ENCODE assay signal across 12 cellular contexts in the genomic region with DNA sequence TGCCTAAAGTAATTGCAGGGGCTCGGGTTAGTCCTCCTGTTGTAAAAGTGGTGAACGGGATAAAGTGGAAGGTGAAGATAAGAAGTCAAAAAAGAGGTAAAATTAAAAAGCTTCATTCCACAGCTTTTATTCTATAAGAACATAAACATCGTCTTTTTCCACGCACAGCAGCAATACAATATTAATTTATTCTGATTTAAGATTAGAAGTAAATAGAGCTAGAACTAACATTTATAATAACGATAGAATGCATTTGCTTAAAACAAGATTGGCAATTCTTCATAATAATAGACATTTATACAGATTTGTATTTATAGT. TPM values are rescaled to one million over a fixed set of nuclear protein-coding genes. Genes with fewer than 3 reads are reported as not detected.
A peak's percentile ranks its signal among the peaks of the same experiment; 100 is the strongest.
DNase-seq lines count a peak whose midpoint lies in the region; ATAC-seq and TF ChIP-seq lines count a peak whose summit lies in the region.
"Had no signal": no experiment of that assay in that cellular context is flagged by ENCODE, and none has a peak within 500 bp of the region (broad histone marks: within the 10 kb centered on the region; RNA-seq: fewer than 3 reads in every experiment).

No MANE protein-coding gene starts in this region.

- H3K27me3 ChIP-seq in RWPE2 (ENCODE audit: insufficient read depth, poor library complexity, severe bottlenecking) (no peaks in the 10 kb centered on the region), kidney epithelial cell (ENCODE audit: control insufficient read depth, insufficient read depth, low read length) (no peaks in the 10 kb centered on the region)

- no peaks in the 10 kb centered on the region for H3K9me3 ChIP-seq in RWPE2 (ENCODE audit: severe bottlenecking)
- H3K9me3 ChIP-seq: testis had no signal

- H3K27ac Mint-ChIP-seq in stimulated activated naive B cell treated with anti-CD40 and anti-IgM and Interleukin-4, amounts not matched to agents 10 μg/mL and 1 μg/mL and 100 μg/mL, for 72 hours: peak overlapping the region; percentile 62
- H3K27ac Mint-ChIP-seq in osteocyte (ENCODE audit: unreplicated experiment): no peak overlapping the region

- H3K4me3 Mint-ChIP-seq in stimulated activated naive B cell treated with anti-CD40 and anti-IgM and Interleukin-4, amounts not matched to agents 10 μg/mL and 1 μg/mL and 100 μg/mL, for 72 hours: no peak overlapping the region
- no peak overlapping the region for H3K4me3 Mint-ChIP-seq in osteocyte (ENCODE audit: unreplicated experiment)

- peaks cover 51 to 76% of the 10 kb centered on the region in 2 donors for H3K27me3 Mint-ChIP-seq in stimulated activated naive B cell treated with anti-CD40 and anti-IgM and Interleukin-4, amounts not matched to agents 10 μg/mL and 1 μg/mL and 100 μg/mL, for 72 hours
- H3K27me3 Mint-ChIP-seq in osteocyte (ENCODE audit: unreplicated experiment): peaks cover 76% of the 10 kb centered on the region

- H3K4me1 ChIP-seq in RWPE2 (ENCODE audit: insufficient read depth, poor library complexity, severe bottlenecking): peaks cover 13% of the 10 kb centered on the region

- peaks cover 5 to 15% of the 10 kb centered on the region in 2 donors for H3K36me3 Mint-ChIP-seq in stimulated activated naive B cell treated with anti-CD40 and anti-IgM and Interleukin-4, amounts not matched to agents 10 μg/mL and 1 μg/mL and 100 μg/mL, for 72 hours
- H3K36me3 Mint-ChIP-seq in osteocyte (ENCODE audit: unreplicated experiment): peaks cover 2% of the 10 kb centered on the region

- H3K4me3 ChIP-seq in RWPE2 (ENCODE audit: severe bottlenecking) (peak overlapping the region; percentile 54), kidney epithelial cell (ENCODE audit: low read depth, low read length) (peak overlapping the region; percentile 72)
- H3K4me3 ChIP-seq: lung, testis had no signal

- no peak for TF ChIP-seq CTCF in RWPE2 (IDR thresholded peaks at IDR 0.05; ENCODE audit: poor library complexity, severe bottlenecking)
- TF ChIP-seq CTCF in kidney epithelial cell (IDR thresholded peaks at IDR 0.05; ENCODE audit: insufficient read depth, low read length, poor library complexity, severe bottlenecking): no peak
- TF ChIP-seq CTCF in osteocyte (IDR thresholded peaks at IDR 0.05): no peak

- H3K36me3 ChIP-seq in RWPE2 (ENCODE audit: low read depth): peaks cover 6% of the 10 kb centered on the region; the same call in 1 of the 2 replicates
- H3K36me3 ChIP-seq in kidney epithelial cell (ENCODE audit: control insufficient read depth, insufficient read depth, low read length): peaks cover 2% of the 10 kb centered on the region

- H3K4me1 Mint-ChIP-seq in stimulated activated naive B cell treated with anti-CD40 and anti-IgM and Interleukin-4, amounts not matched to agents 10 μg/mL and 1 μg/mL and 100 μg/mL, for 72 hours: peaks cover 23 to 35% of the 10 kb centered on the region in 2 donors
- H3K4me1 Mint-ChIP-seq in osteocyte (ENCODE audit: unreplicated experiment): peaks cover 15% of the 10 kb centered on the region

- DNase-seq in DMS153 treated with DMSO at 0.1 percent for 48 hours (lab: John Stamatoyannopoulos, UW; ENCODE audit: unreplicated experiment) (peak; percentile 77), DMS153 (lab: John Stamatoyannopoulos, UW) (no peak), RWPE2 (ENCODE audit: low spot score) (no peak), kidney epithelial cell (ENCODE audit: low read depth) (no peak), kidney tubule cell (ENCODE audit: low spot score) (no peak), osteocyte (ENCODE audit: extremely low spot score, unreplicated experiment) (no peak)
- no peak for DNase-seq in stimulated activated naive B cell treated with anti-CD40 and anti-IgM and Interleukin-4, amounts not matched to agents 10 μg/mL and 1 μg/mL and 100 μg/mL, for 72 hours
- DNase-seq in activated effector memory CD4-positive, alpha-beta T cell treated with anti-CD3 and anti-CD28 coated beads, Interleukin-2, amount 50 U/mL, for 16 hours: no peak
- DNase-seq: anterior cingulate cortex; effector CD4-positive, alpha-beta T cell; testis had no signal

- peak overlapping the region; percentile 93 for H3K27ac ChIP-seq in RWPE2 (ENCODE audit: poor library complexity, severe bottlenecking)
- H3K27ac ChIP-seq: testis had no signal

- ATAC-seq in RWPE2 (ENCODE audit: low read depth): no peak
- no peak for ATAC-seq in stimulated activated naive B cell treated with anti-CD40 and anti-IgM and Interleukin-4, amounts not matched to agents 10 μg/mL and 1 μg/mL and 100 μg/mL, for 72 hours (replicated peaks)

- peaks cover 0 to 4% of the 10 kb centered on the region in 2 donors for H3K9me3 Mint-ChIP-seq in stimulated activated naive B cell treated with anti-CD40 and anti-IgM and Interleukin-4, amounts not matched to agents 10 μg/mL and 1 μg/mL and 100 μg/mL, for 72 hours
- H3K9me3 Mint-ChIP-seq in osteocyte (ENCODE audit: unreplicated experiment): no peaks in the 10 kb centered on the region

RNA-seq across cellular contexts. Expression of gene HOXA10, which starts 3.7 kb away (rescaled TPM):
- total RNA-seq in kidney epithelial cell: 29.1 and 30.9 TPM in 2 replicates
- total RNA-seq in osteocyte: not detected in 2 replicates

RNA-seq across cellular contexts. Expression of gene HOXA9, which starts 5.1 kb away (rescaled TPM):
- total RNA-seq in kidney epithelial cell: 46.5 and 53.7 TPM in 2 replicates
- not detected in 2 replicates for total RNA-seq in osteocyte

RNA-seq across cellular contexts. Expression of gene HOXA7, which starts 14.0 kb away (rescaled TPM):
- 28.8 and 34.2 TPM in 2 replicates for total RNA-seq in kidney epithelial cell
- not detected in 2 replicates for total RNA-seq in osteocyte

RNA-seq across cellular contexts. Expression of gene HOXA11, which starts 14.6 kb away (rescaled TPM):
- total RNA-seq in kidney epithelial cell: 11.4 and 17.3 TPM in 2 replicates
- total RNA-seq in osteocyte: not detected in 2 replicates
- total RNA-seq: lung had no signal

RNA-seq across cellular contexts. Expression of gene HOXA3, which starts 18.1 kb away (rescaled TPM):
- total RNA-seq in kidney epithelial cell: 17.3 and 26.4 TPM in 2 replicates
- not detected in 2 replicates for total RNA-seq in osteocyte

Comparison
In these comparisons a context has a peak if more than half of its experiments do, and no peak if none do; other contexts are left out.
1. RNA of gene HOXA10, which starts 3.7 kb away (total RNA-seq): 29.1 to 30.9 TPM in kidney epithelial cell; not detected in osteocyte; every median in the first group is over 10 times any median in the second.
2. RNA of gene HOXA9, which starts 5.1 kb away (total RNA-seq): 46.5 to 53.7 TPM in kidney epithelial cell; not detected in osteocyte; every median in the first group is over 10 times any median in the second.
3. RNA of gene HOXA7, which starts 14.0 kb away (total RNA-seq): 28.8 to 34.2 TPM in kidney epithelial cell; not detected in osteocyte; every median in the first group is over 10 times any median in the second.